Comparison of ENCODE assay signal across 10 cellular contexts in the genomic region with DNA sequence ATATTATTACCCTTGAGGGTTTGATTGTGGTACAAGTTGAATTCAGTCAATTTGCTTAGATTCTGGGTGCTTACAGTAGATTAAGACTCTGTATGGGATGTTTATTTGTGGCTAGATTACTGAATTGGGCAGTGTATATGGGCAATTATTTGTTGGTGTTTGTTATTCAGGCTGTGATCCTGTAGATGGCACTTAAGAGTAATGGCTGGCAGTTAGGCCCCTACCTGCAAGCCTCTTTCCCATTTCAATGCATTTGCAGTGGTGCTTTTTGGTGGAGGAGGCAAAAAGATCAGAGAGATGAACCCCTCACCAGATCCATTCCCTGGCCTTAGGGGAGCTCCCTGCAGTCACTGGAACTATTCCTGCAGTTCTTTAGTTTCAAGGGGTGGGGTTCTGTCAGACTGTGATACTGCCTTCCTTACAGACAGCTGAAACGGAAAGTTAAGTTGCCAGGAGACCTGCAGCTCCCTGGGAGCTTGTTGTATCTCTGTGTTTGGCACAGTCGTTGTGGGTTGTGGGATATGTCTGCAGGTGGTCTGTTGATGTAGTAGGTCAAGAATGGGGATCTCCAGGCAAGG.
DNase-seq lines count a peak whose midpoint lies in the region; ATAC-seq and TF ChIP-seq lines count a peak whose summit lies in the region.
"Had no signal": no experiment of that assay in that cellular context is flagged by ENCODE, and none has a peak within 500 bp of the region (broad histone marks: within the 10 kb centered on the region; RNA-seq: fewer than 3 reads in every experiment).

No MANE protein-coding gene starts in this region.

- no peak overlapping the region for H3K4me3 ChIP-seq in DND-41 (ENCODE audit: low read depth in 1 of 2, low read length in 2 of 2)
- H3K4me3 ChIP-seq in ovary = no peak overlapping the region

- DNase-seq in DND-41 = peak; percentile 25
- peak; percentile 57 for DNase-seq in astrocyte of the hippocampus (ENCODE audit: low read depth, low spot score)
- DNase-seq in left kidney (ENCODE audit: low read depth, low spot score) = peak; percentile 26
- DNase-seq in left cardiac atrium = no peak
- DNase-seq in immature natural killer cell = no peak
- no peak for DNase-seq in ovary
- no peak for DNase-seq in T-helper 9 cell
- DNase-seq: SIG-M5; stimulated activated CD4-positive, alpha-beta T cell treated with anti-CD3 and anti-CD28 coated beads, Interleukin-1b, Interleukin-23, amount 100 ng/mL, for 48 hours had no signal

- intact Hi-C loops in left cardiac atrium (cut with DNase I) = no loop called here
- intact Hi-C loops in ovary (cut with DNase I) = no loop called here

- H3K9me3 ChIP-seq in DND-41 (ENCODE audit: insufficient read depth, low read length, severe bottlenecking) = peaks cover 2% of the 10 kb centered on the region
- H3K9me3 ChIP-seq in ovary = no peaks in the 10 kb centered on the region

- H3K79me2 ChIP-seq in DND-41 (ENCODE audit: insufficient read depth, low read length) = no peaks in the 10 kb centered on the region

- H3K27me3 Mint-ChIP-seq in immature natural killer cell (ENCODE audit: low read depth in 3 of 3) = no peaks in the 10 kb centered on the region

- no peak overlapping the region for H3K9ac ChIP-seq in DND-41 (ENCODE audit: low read depth, low read length)

- WGBS in ovary, 3 donors = 64 to 67% (median 66%) methylated on average over 2 of the region's 2 CpGs

- H3K36me3 Mint-ChIP-seq in immature natural killer cell = no peaks in the 10 kb centered on the region

- no peaks in the 10 kb centered on the region for H4K20me1 ChIP-seq in DND-41 (ENCODE audit: insufficient read depth, low read length)

- H2AFZ ChIP-seq in DND-41 (ENCODE audit: low read depth, low read length) = peak overlapping the region; percentile 5

- H3K4me3 Mint-ChIP-seq in immature natural killer cell = no peak overlapping the region

- no peaks in the 10 kb centered on the region for H3K36me3 ChIP-seq in DND-41 (ENCODE audit: insufficient read depth, low read length)
- no peaks in the 10 kb centered on the region for H3K36me3 ChIP-seq in ovary

- TF ChIP-seq RAD21 in Ishikawa (IDR thresholded peaks at IDR 0.05; ENCODE audit: low read depth) = peak; percentile 38; the same call in 1 of the 2 replicates

- H3K27ac ChIP-seq in DND-41 (ENCODE audit: low read length) (peak overlapping the region; percentile 37), ovary (no peak overlapping the region)

- peaks cover 2 to 12% (median 9%) of the 10 kb centered on the region in 6 donors for H3K9me3 Mint-ChIP-seq in immature natural killer cell

- H3K4me2 ChIP-seq in DND-41 (ENCODE audit: insufficient read depth, low read length) = no peak overlapping the region

- H3K4me1 Mint-ChIP-seq in immature natural killer cell = no peaks in the 10 kb centered on the region

- no peak for TF ChIP-seq POLR2A in ovary (IDR thresholded peaks at IDR 0.05)

- H3K27me3 ChIP-seq in DND-41 (ENCODE audit: insufficient read depth, low read length, poor library complexity) (no peaks in the 10 kb centered on the region), ovary (no peaks in the 10 kb centered on the region)

- TF ChIP-seq CTCF in DND-41 (IDR thresholded peaks at IDR 0.05; ENCODE audit: borderline replicate concordance, extremely low read depth, low read length, poor library complexity, severe bottlenecking) = peak; percentile 66
- no peak for TF ChIP-seq CTCF in ovary (IDR thresholded peaks at IDR 0.05)

- H3K27ac Mint-ChIP-seq in immature natural killer cell = no peak overlapping the region

- TF ChIP-seq EP300 in Ishikawa (IDR thresholded peaks at IDR 0.05; ENCODE audit: borderline replicate concordance) (no peak), ovary (IDR thresholded peaks at IDR 0.05) (no peak)

- H3K4me1 ChIP-seq in DND-41 (ENCODE audit: insufficient read depth, low read length) (peaks cover 14% of the 10 kb centered on the region), ovary (ENCODE audit: insufficient read depth) (peaks cover 3% of the 10 kb centered on the region)

- ATAC-seq in DND-41 (ENCODE audit: insufficient read depth, low read depth) (peak; percentile 81), left cardiac atrium (no peak)

TF ChIP-seq in Ishikawa, 13 proteins besides CTCF, POLR2A, EP300 and RAD21:
- TF ChIP-seq FOXM1 (IDR thresholded peaks at IDR 0.05; ENCODE audit: borderline replicate concordance, low read depth) (no peak), TCF12 (IDR thresholded peaks at IDR 0.05; ENCODE audit: low read depth) (no peak), CREB1 (IDR thresholded peaks at IDR 0.05; ENCODE audit: low read depth) (no peak), TEAD4 (IDR thresholded peaks at IDR 0.05) (no peak), ZBTB7A (IDR thresholded peaks at IDR 0.05; ENCODE audit: low read depth) (no peak), TAF1 (IDR thresholded peaks at IDR 0.05; ENCODE audit: low read depth) (no peak), REST (IDR thresholded peaks at IDR 0.05; ENCODE audit: low read depth) (no peak), YY1 (IDR thresholded peaks at IDR 0.05; ENCODE audit: low read depth) (no peak), NFIC (IDR thresholded peaks at IDR 0.05) (no peak)
- TF ChIP-seq, protein P1, sequence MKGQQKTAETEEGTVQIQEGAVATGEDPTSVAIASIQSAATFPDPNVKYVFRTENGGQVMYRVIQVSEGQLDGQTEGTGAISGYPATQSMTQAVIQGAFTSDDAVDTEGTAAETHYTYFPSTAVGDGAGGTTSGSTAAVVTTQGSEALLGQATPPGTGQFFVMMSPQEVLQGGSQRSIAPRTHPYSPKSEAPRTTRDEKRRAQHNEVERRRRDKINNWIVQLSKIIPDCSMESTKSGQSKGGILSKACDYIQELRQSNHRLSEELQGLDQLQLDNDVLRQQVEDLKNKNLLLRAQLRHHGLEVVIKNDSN (IDR thresholded peaks at IDR 0.05) = no peak
TF ChIP-seq in Ishikawa: peak in this region for 0.

Comparison
In these comparisons a context has a peak if more than half of its experiments do, and no peak if none do; other contexts are left out.
1. DNase-seq: peak in DND-41 (single experiment), astrocyte of the hippocampus (single experiment) and left kidney (single experiment); none in left cardiac atrium (single experiment), immature natural killer cell (0 of 3), ovary (0 of 5) and T-helper 9 cell (single experiment).